ENCODE assay signal across 14 cellular contexts in genomic region chr9:113535756-113536155, GRCh38.
A peak's percentile ranks its signal among the peaks of the same experiment; 100 is the strongest.
DNase-seq lines count a peak whose midpoint lies in the region; ATAC-seq and TF ChIP-seq lines count a peak whose summit lies in the region.
"Had no signal": no experiment of that assay in that cellular context is flagged by ENCODE, and none has a peak within 500 bp of the region (broad histone marks: within the 10 kb centered on the region; RNA-seq: fewer than 3 reads in every experiment).

No MANE protein-coding gene starts in this region.

- peak overlapping the region; percentile 69 to 76 for H3K27ac Mint-ChIP-seq in effector memory CD8-positive, alpha-beta T cell

- peaks cover 55 to 56% of the 10 kb centered on the region in 2 donors for H3K4me1 Mint-ChIP-seq in effector memory CD8-positive, alpha-beta T cell (ENCODE audit: low read depth in 2 of 2)

- H3K9ac ChIP-seq in mucosa of rectum (ENCODE audit: low read depth in 1 of 2, low read length in 2 of 2) (no peak overlapping the region), subcutaneous abdominal adipose tissue (ENCODE audit: low read length in 5 of 5) (peak overlapping the region in 1 of 5 donors; percentile 4)

- ATAC-seq in effector memory CD8-positive, alpha-beta T cell (replicated peaks) = no peak

- DNase-seq in Peyer's patch (peak in 1 of 3 donors; percentile 24), DMS114 treated with DMSO at 0.1 percent for 48 hours (lab: John Stamatoyannopoulos, UW; ENCODE audit: unreplicated experiment) (no peak), NCI-H2196 treated with DMSO at 0.1 percent for 48 hours (lab: John Stamatoyannopoulos, UW; ENCODE audit: unreplicated experiment) (no peak), GOT3 (lab: John Stamatoyannopoulos, UW) (no peak), pons (ENCODE audit: low spot score) (no peak)
- no peak for DNase-seq in effector memory CD8-positive, alpha-beta T cell
- DNase-seq: activated naive CD4-positive, alpha-beta T cell treated with Interleukin-2 at 50 U/mL for 16 hours; DND-41; NCI-H2081 treated with DMSO at 0.1 percent for 48 hours; SHP77 had no signal

- TF ChIP-seq CTCF in Peyer's patch (IDR thresholded peaks at IDR 0.05) = no peak

- no peak overlapping the region for H3K4me3 Mint-ChIP-seq in effector memory CD8-positive, alpha-beta T cell

- H3K4me1 ChIP-seq in Peyer's patch (peaks cover 0 to 6% (median 0%) of the 10 kb centered on the region in 4 donors), mucosa of rectum (ENCODE audit: control insufficient read depth in 2 of 2, insufficient read depth in 2 of 2, low read length in 2 of 2) (peaks cover 2 to 5% of the 10 kb centered on the region in 2 donors), subcutaneous abdominal adipose tissue (ENCODE audit: control insufficient read depth in 5 of 5, insufficient read depth in 5 of 5, low read length in 5 of 5) (peaks cover 5 to 50% (median 38%) of the 10 kb centered on the region in 5 donors)
- H3K4me1 ChIP-seq: colonic mucosa had no signal

- H3K36me3 Mint-ChIP-seq in effector memory CD8-positive, alpha-beta T cell (ENCODE audit: insufficient read depth) = peaks cover 90% of the 10 kb centered on the region

- H3K9me3 ChIP-seq in Peyer's patch (no peaks in the 10 kb centered on the region), mucosa of rectum (ENCODE audit: control insufficient read depth in 2 of 2, low read length in 2 of 2) (no peaks in the 10 kb centered on the region), subcutaneous abdominal adipose tissue (ENCODE audit: control insufficient read depth in 5 of 5, low read length in 5 of 5) (no peaks in the 10 kb centered on the region)
- H3K9me3 ChIP-seq: colonic mucosa, ovary had no signal

- no peaks in the 10 kb centered on the region for H3K27me3 Mint-ChIP-seq in effector memory CD8-positive, alpha-beta T cell

- peaks cover 0 to 64% (median 0%) of the 10 kb centered on the region in 3 donors for H3K36me3 ChIP-seq in Peyer's patch
- H3K36me3 ChIP-seq in mucosa of rectum (ENCODE audit: control insufficient read depth in 2 of 2, insufficient read depth in 2 of 2, low read length in 2 of 2) = peaks cover 26 to 51% of the 10 kb centered on the region in 2 donors
- peaks cover 0 to 56% (median 23%) of the 10 kb centered on the region in 5 donors for H3K36me3 ChIP-seq in subcutaneous abdominal adipose tissue (ENCODE audit: control insufficient read depth in 5 of 5, insufficient read depth in 5 of 5, low read length in 5 of 5)
- H3K36me3 ChIP-seq: ovary had no signal

- TF ChIP-seq POLR2A in Peyer's patch (IDR thresholded peaks at IDR 0.05) = no peak

- H3K27ac ChIP-seq in Peyer's patch (peak overlapping the region in 3 of 4 donors; percentile 9 to 57 (median 31)), mucosa of rectum (ENCODE audit: low read depth in 2 of 2, low read length in 2 of 2) (peak overlapping the region; percentile 15 to 35), subcutaneous abdominal adipose tissue (ENCODE audit: low read depth, low read length) (peak overlapping the region; percentile 57)
- H3K27ac ChIP-seq: colonic mucosa had no signal

- no peaks in the 10 kb centered on the region for H3K9me3 Mint-ChIP-seq in effector memory CD8-positive, alpha-beta T cell

- H3K4me3 ChIP-seq in Peyer's patch (no peak overlapping the region), mucosa of rectum (ENCODE audit: low read length in 2 of 2) (no peak overlapping the region), subcutaneous abdominal adipose tissue (ENCODE audit: low read depth in 1 of 5, low read length in 5 of 5) (no peak overlapping the region)
- H3K4me3 ChIP-seq: colonic mucosa, ovary had no signal

- H3K27me3 ChIP-seq in Peyer's patch = no peaks in the 10 kb centered on the region
- H3K27me3 ChIP-seq in mucosa of rectum (ENCODE audit: control insufficient read depth in 2 of 2, insufficient read depth in 2 of 2, low read length in 2 of 2) = no peaks in the 10 kb centered on the region
- no peaks in the 10 kb centered on the region for H3K27me3 ChIP-seq in subcutaneous abdominal adipose tissue (ENCODE audit: control insufficient read depth in 5 of 5, insufficient read depth in 4 of 5, low read length in 5 of 5)
- H3K27me3 ChIP-seq: colonic mucosa, ovary had no signal
